ENCODE assay signal across 15 cellular contexts in genomic region chr19:38583985-38584305, GRCh38.
"Had no signal": no experiment of that assay in that cellular context is flagged by ENCODE, and none has a peak within 500 bp of the region (broad histone marks: within the 10 kb centered on the region; RNA-seq: fewer than 3 reads in every experiment).

No MANE protein-coding gene starts in this region.

- DNase-seq: activated CD4-positive, alpha-beta T cell treated with anti-CD3 and anti-CD28 coated beads for 48 hours; activated T-cell treated with anti-CD3 and anti-CD28 coated beads, Interleukin-2, amount 50 U/mL, for 48 hours; foreskin melanocyte; left colon; naive thymus-derived CD8-positive, alpha-beta T cell; small intestine; stimulated activated naive CD4-positive, alpha-beta T cell; substantia nigra; T-helper 9 cell had no signal

- H3K36me3 ChIP-seq: right atrium auricular region, transverse colon had no signal

- ATAC-seq: left colon; naive thymus-derived CD8-positive, alpha-beta T cell had no signal

- H3K4me1 ChIP-seq: right atrium auricular region, transverse colon had no signal

- FAIRE-seq: astrocyte, colon, endothelial cell of umbilical vein, small intestine had no signal

- H3K27ac ChIP-seq: right atrium auricular region, transverse colon had no signal

- H3K27me3 ChIP-seq: right atrium auricular region, transverse colon had no signal

- H3K4me3 ChIP-seq: lung, right atrium auricular region, transverse colon had no signal

- H3K9me3 ChIP-seq: right atrium auricular region, transverse colon had no signal
